24 cellular contexts compared by ENCODE assay signal in genomic region chr4:39466747-39467146, GRCh38. TPM values are rescaled to one million over a fixed set of nuclear protein-coding genes. Genes with fewer than 3 reads are reported as not detected.
DNase-seq lines count a peak whose midpoint lies in the region; ATAC-seq, FAIRE-seq and TF ChIP-seq lines count a peak whose summit lies in the region.
"Had no signal": no experiment of that assay in that cellular context is flagged by ENCODE, and none has a peak within 500 bp of the region (broad histone marks: within the 10 kb centered on the region; RNA-seq: fewer than 3 reads in every experiment).

No MANE protein-coding gene starts in this region.

- POLR2A ChIA-PET in HepG2 (lab: Yijun Ruan, JAX) = interaction anchor here (0.6 to 2.4 kb wide), 6 partner anchors 8 to 173 kb away, joined by 4 to 11 read pairs (median 5); partner anchors contain the start of genes LIAS, RFC1, RPL9 and UGDH

- no peaks in the 10 kb centered on the region for H3K27me3 ChIP-seq in esophagus squamous epithelium
- no peaks in the 10 kb centered on the region for H3K27me3 ChIP-seq in HepG2 (ENCODE audit: control insufficient read depth in 1 of 2, insufficient read depth in 2 of 2, low read length in 2 of 2)
- no peaks in the 10 kb centered on the region for H3K27me3 ChIP-seq in stomach
- H3K27me3 ChIP-seq in H7 (ENCODE audit: control insufficient read depth, insufficient read depth, low read length) = no peaks in the 10 kb centered on the region
- H3K27me3 ChIP-seq in dorsolateral prefrontal cortex = no peaks in the 10 kb centered on the region
- H3K27me3 ChIP-seq: BE2C, SJSA1 had no signal

- DNase-seq in DMS53 (lab: John Stamatoyannopoulos, UW) = peak; percentile 51
- DNase-seq in DMS53 treated with DMSO at 0.1 percent for 48 hours (lab: John Stamatoyannopoulos, UW; ENCODE audit: unreplicated experiment) = no peak
- no peak for DNase-seq in esophagus squamous epithelium (lab: John Stamatoyannopoulos, UW)
- no peak for DNase-seq in HepG2 (ENCODE audit: low spot score)
- no peak for DNase-seq in stomach
- no peak for DNase-seq in H7
- no peak for DNase-seq in dorsolateral prefrontal cortex
- DNase-seq: activated CD4-positive, alpha-beta T cell treated with anti-CD3 and anti-CD28 coated beads, Interleukin-2, amount 50 U/mL, for 48 hours; activated naive CD4-positive, alpha-beta T cell treated with anti-CD3 and anti-CD28 coated beads for 36 hours; activated T-cell treated with anti-CD3 and anti-CD28 coated beads for 4 hours; BE2C; Caco-2; glutamatergic neuron; naive B cell; NCI-H2171; NCI-H69; stimulated activated CD4-positive, alpha-beta T cell treated with anti-CD3 and anti-CD28 coated beads, Interleukin-4, amount 100 ng/mL, for 24 hours had no signal

- TF ChIP-seq CTCF in esophagus squamous epithelium (IDR thresholded peaks at IDR 0.05) (no peak), HepG2 (CRISPR knock-in tag; IDR thresholded peaks at IDR 0.05) (no peak), stomach (IDR thresholded peaks at IDR 0.05) (no peak), dorsolateral prefrontal cortex (IDR thresholded peaks at IDR 0.05 in 54 of 56, conservative IDR thresholded peaks at IDR 0.05 in 2 of 56; ENCODE audit: low read depth in 1 of 56, partially characterized antibody in 56 of 56) (no peak)

- H3K9me3 ChIP-seq in esophagus squamous epithelium = no peaks in the 10 kb centered on the region
- H3K9me3 ChIP-seq in HepG2 (ENCODE audit: low read length) = no peaks in the 10 kb centered on the region
- no peaks in the 10 kb centered on the region for H3K9me3 ChIP-seq in stomach
- H3K9me3 ChIP-seq: BE2C, Caco-2, SJSA1 had no signal

- no peak for TF ChIP-seq RAD21 in HepG2 (CRISPR knock-in tag; IDR thresholded peaks at IDR 0.05)

- CTCF ChIA-PET in HepG2 (lab: Yijun Ruan, JAX; ENCODE audit: low intra/inter-chr PET ratio, low total read pairs) = no interaction called here

- in situ Hi-C loops in HepG2 (cut with HindIII; ENCODE audit: extremely low pct_ligation_motif_present, low pct_unique_long_range_greater_than_20kb) = loop anchor here (5.0 kb wide), 1 partner anchor 511 kb away; the partner anchor contains the start of gene PDS5A

- BruUV-seq in HepG2 (replicated peaks; lab: Mats Ljungman, UMichigan) = no TSS peak

- no peak for TF ChIP-seq EP300 in HepG2 (IDR thresholded peaks at IDR 0.05; ENCODE audit: low read depth in 2 of 2, low read length in 2 of 2)
- TF ChIP-seq EP300 in HepG2 (CRISPR knock-in tag; IDR thresholded peaks at IDR 0.05; ENCODE audit: borderline replicate concordance) = no peak
- no peak for TF ChIP-seq EP300 in stomach (IDR thresholded peaks at IDR 0.05)

- WGBS in esophagus squamous epithelium, 2 donors = 24 to 26% methylated on average over 4 of the region's 4 CpGs
- 11% methylated on average over 4 of the region's 4 CpGs for WGBS in HepG2 (ENCODE audit: low lambda C conversion rate)
- 19 to 29% (median 28%) methylated on average over 4 of the region's 4 CpGs for WGBS in stomach, 5 donors

- peak overlapping the region in 3 of 4 donors; percentile 37 to 67 (median 65) for H3K27ac ChIP-seq in esophagus squamous epithelium
- H3K27ac ChIP-seq in HepG2 (ENCODE audit: extremely low read length, insufficient read depth, low read length) = peak overlapping the region; percentile 74
- peak overlapping the region in 4 of 5 donors; percentile 36 to 49 (median 43) for H3K27ac ChIP-seq in stomach
- peak overlapping the region in 2 of 59 donors; percentile 4 to 15 for H3K27ac ChIP-seq in dorsolateral prefrontal cortex
- H3K27ac ChIP-seq: 22Rv1, parathyroid adenoma, SJSA1 had no signal

- H2AFZ ChIP-seq in HepG2 (ENCODE audit: low read length) = no peak overlapping the region
- H2AFZ ChIP-seq: parathyroid adenoma had no signal

- intact Hi-C loops in esophagus squamous epithelium (cut with DNase I) (loop anchor here (10.0 kb wide), 1 partner anchor 508 kb away; the partner anchor contains the start of gene PDS5A), HepG2 (cut with micrococcal nuclease; ENCODE audit: unreplicated experiment) (loop anchor here (5.0 to 10.0 kb wide), 4 partner anchors 56 to 591 kb away; partner anchors contain the start of genes N4BP2 and SMIM14), stomach (cut with DNase I; ENCODE audit: low total_unique reads) (loop anchor here (5.0 kb wide), 1 partner anchor 511 kb away; the partner anchor contains the start of gene PDS5A), dorsolateral prefrontal cortex (cut with DNase I) (loop anchor here (5.0 to 10.0 kb wide), 3 partner anchors 231 to 588 kb away; partner anchors contain the start of genes UBE2K (in 2 of the 2), N4BP2 (in 1 of the 2) and PDS5A (in 1 of the 2))

- ATAC-seq in HepG2 (no peak), GM21360 (IDR thresholded peaks at IDR 0.05; ENCODE audit: unreplicated experiment) (no peak)

- no peaks in the 10 kb centered on the region for H4K20me1 ChIP-seq in HepG2 (ENCODE audit: insufficient read depth, low read length)

- FAIRE-seq in HepG2 (lab: Jason Lieb, UNC) = no peak
- FAIRE-seq: urothelium cell line had no signal

- H3K4me3 ChIP-seq in esophagus squamous epithelium (no peak overlapping the region), HepG2 (replicated peaks in 1 of 3; ENCODE audit: insufficient read depth in 1 of 3, low read depth in 2 of 3, low read length in 3 of 3) (no peak overlapping the region; a peak in 1 of 6 replicates), stomach (no peak overlapping the region), H7 (ENCODE audit: insufficient read depth, low read depth, low read length) (no peak overlapping the region), dorsolateral prefrontal cortex (no peak overlapping the region)
- H3K4me3 ChIP-seq: lung, SJSA1, smooth muscle cell had no signal

- TF ChIP-seq POLR2A in esophagus squamous epithelium (IDR thresholded peaks at IDR 0.05) (no peak), HepG2 (IDR thresholded peaks at IDR 0.05; ENCODE audit: insufficient read depth in 1 of 2, low read depth in 2 of 2, low read length in 2 of 2) (no peak), stomach (IDR thresholded peaks at IDR 0.05) (no peak)

- no peaks in the 10 kb centered on the region for H3K79me2 ChIP-seq in HepG2 (ENCODE audit: insufficient read depth, low read length)
- H3K79me2 ChIP-seq: parathyroid adenoma had no signal

- peaks cover 0 to 60% (median 0%) of the 10 kb centered on the region in 3 donors for H3K36me3 ChIP-seq in esophagus squamous epithelium
- peaks cover 7 to 12% of the 10 kb centered on the region in 2 experiments; a peak in 4 of 5 replicates for H3K36me3 ChIP-seq in HepG2 (replicated peaks in 1 of 2; ENCODE audit: control insufficient read depth in 1 of 2, insufficient read depth in 2 of 2, low read length in 2 of 2)
- peaks cover 4 to 62% (median 47%) of the 10 kb centered on the region in 4 donors for H3K36me3 ChIP-seq in stomach
- peaks cover 8% of the 10 kb centered on the region for H3K36me3 ChIP-seq in H7 (replicated peaks; ENCODE audit: control insufficient read depth, insufficient read depth, low read length)

- peak overlapping the region; percentile 49; the same call in 1 of the 2 replicates for H3K9ac ChIP-seq in HepG2 (ENCODE audit: insufficient read depth, low read depth, low read length)
- H3K9ac ChIP-seq: parathyroid adenoma had no signal

- peak overlapping the region; percentile 66 for H3K4me2 ChIP-seq in HepG2 (ENCODE audit: low read depth, low read length)
- H3K4me2 ChIP-seq: smooth muscle cell had no signal

- peaks cover 6 to 41% (median 6%) of the 10 kb centered on the region in 3 donors for H3K4me1 ChIP-seq in esophagus squamous epithelium
- H3K4me1 ChIP-seq in HepG2 (ENCODE audit: insufficient read depth, low read length) = peaks cover 58% of the 10 kb centered on the region
- H3K4me1 ChIP-seq in stomach = peaks cover 0 to 21% (median 9%) of the 10 kb centered on the region in 4 donors

RNA-seq across cellular contexts. Expression of gene LIAS, which starts 7.9 kb away (rescaled TPM):
- total RNA-seq in esophagus squamous epithelium (10 to 100 TPM in 3 of 4 donors, 1 to 10 TPM in 1; 9.1 to 17.8 (median 13.1) TPM), HepG2 (2016; rRNA removed; fragmentation: Illumina TruSeq; extraction: Trizol) (16.6 and 18.3 TPM in 2 replicates), stomach (10 to 100 TPM; 12.3 to 36.2 (median 16.1) TPM), dorsolateral prefrontal cortex (10 to 100 TPM; 16.1 to 30.6 (median 22.3) TPM)
- 5.2 and 5.6 TPM in 2 replicates for total RNA-seq in HepG2 (2016; cell fraction: cytosol; rRNA removed; fragmentation: Illumina TruSeq; extraction: Trizol; ENCODE audit: low read depth)
- total RNA-seq in HepG2 (2016; cell fraction: insoluble cytoplasmic fraction; rRNA removed; fragmentation: Illumina TruSeq; extraction: Trizol) = 15.0 and 16.2 TPM in 2 replicates
- total RNA-seq in HepG2 (2016; cell fraction: membrane; rRNA removed; fragmentation: Illumina TruSeq; extraction: Trizol) = 8.9 and 9.9 TPM in 2 replicates
- total RNA-seq in HepG2 (2016; cell fraction: nucleus; rRNA removed; fragmentation: Illumina TruSeq; extraction: Trizol) = 14.3 and 14.8 TPM in 2 replicates
- polyA plus RNA-seq in HepG2 (2011; rRNA removed) (11.4 and 16.0 TPM in 2 replicates), stomach (10 to 100 TPM; 10.4 to 31.9 (median 21.2) TPM)
- 7.9 and 8.2 TPM in 2 replicates for polyA plus RNA-seq in HepG2 (2011; cell fraction: cytosol; rRNA removed)
- 5.6 and 9.5 TPM in 2 replicates for polyA plus RNA-seq in HepG2 (2011; cell fraction: nucleus; rRNA removed)
- polyA plus RNA-seq in HepG2 (2012) = 12.1 and 15.8 TPM in 2 replicates
- polyA plus RNA-seq in HepG2 (2016; cell fraction: cytosol; fragmentation: Illumina TruSeq; extraction: Trizol; ENCODE audit: low read depth) = 4.1 and 4.2 TPM in 2 replicates
- 19.8 and 20.7 TPM in 2 replicates for polyA plus RNA-seq in HepG2 (2016; cell fraction: insoluble cytoplasmic fraction; fragmentation: Illumina TruSeq; extraction: Trizol; ENCODE audit: low read depth)
- polyA plus RNA-seq in HepG2 (2016; cell fraction: membrane; fragmentation: Illumina TruSeq; extraction: Trizol; ENCODE audit: low read depth) = 7.1 and 7.2 TPM in 2 replicates
- polyA plus RNA-seq in HepG2 (2016; cell fraction: nucleus; fragmentation: Illumina TruSeq; extraction: Trizol; ENCODE audit: insufficient read depth, low read depth) = 29.7 and 30.7 TPM in 2 replicates
- polyA minus RNA-seq in HepG2 (2011; rRNA and poly(A)+ RNA removed; ENCODE audit: low replicate concordance) = 1.7 and 4.9 TPM in 2 replicates
- polyA minus RNA-seq in HepG2 (2011; cell fraction: cytosol; rRNA and poly(A)+ RNA removed) = 4.3 and 5.0 TPM in 2 replicates
- polyA minus RNA-seq in HepG2 (2011; cell fraction: nucleus; rRNA and poly(A)+ RNA removed) = 13.9 and 19.6 TPM in 2 replicates
- 18.4 and 28.1 TPM in 2 replicates for total RNA-seq in H7 (2014; rRNA removed; shearing (Covaris generic))

RNA-seq across cellular contexts. Expression of gene RPL9, which starts 8.0 kb away (rescaled TPM):
- 1,000 to 10,000 TPM; 2,242 to 7,905 (median 4,182) TPM for total RNA-seq in esophagus squamous epithelium
- 2,148 and 2,808 TPM in 2 replicates for total RNA-seq in HepG2 (2016; rRNA removed; fragmentation: Illumina TruSeq; extraction: Trizol)
- 2,980 and 3,556 TPM in 2 replicates for total RNA-seq in HepG2 (2016; cell fraction: cytosol; rRNA removed; fragmentation: Illumina TruSeq; extraction: Trizol; ENCODE audit: low read depth)
- total RNA-seq in HepG2 (2016; cell fraction: insoluble cytoplasmic fraction; rRNA removed; fragmentation: Illumina TruSeq; extraction: Trizol) = 2,243 and 2,719 TPM in 2 replicates
- 4,819 and 5,825 TPM in 2 replicates for total RNA-seq in HepG2 (2016; cell fraction: membrane; rRNA removed; fragmentation: Illumina TruSeq; extraction: Trizol)
- total RNA-seq in HepG2 (2016; cell fraction: nucleus; rRNA removed; fragmentation: Illumina TruSeq; extraction: Trizol) = 939 and 947 TPM in 2 replicates
- 849 and 993 TPM in 2 replicates for polyA plus RNA-seq in HepG2 (2011; rRNA removed)
- polyA plus RNA-seq in HepG2 (2011; cell fraction: cytosol; rRNA removed) = 1,096 and 1,918 TPM in 2 replicates
- 226 and 300 TPM in 2 replicates for polyA plus RNA-seq in HepG2 (2011; cell fraction: nucleus; rRNA removed)
- 2,363 and 2,846 TPM in 2 replicates for polyA plus RNA-seq in HepG2 (2012)
- polyA plus RNA-seq in HepG2 (2016; cell fraction: cytosol; fragmentation: Illumina TruSeq; extraction: Trizol; ENCODE audit: low read depth) = 1,711 and 1,965 TPM in 2 replicates
- 1,418 and 1,522 TPM in 2 replicates for polyA plus RNA-seq in HepG2 (2016; cell fraction: insoluble cytoplasmic fraction; fragmentation: Illumina TruSeq; extraction: Trizol; ENCODE audit: low read depth)
- polyA plus RNA-seq in HepG2 (2016; cell fraction: membrane; fragmentation: Illumina TruSeq; extraction: Trizol; ENCODE audit: low read depth) = 2,738 and 2,765 TPM in 2 replicates
- 819 and 843 TPM in 2 replicates for polyA plus RNA-seq in HepG2 (2016; cell fraction: nucleus; fragmentation: Illumina TruSeq; extraction: Trizol; ENCODE audit: insufficient read depth, low read depth)
- 55.2 and 89.0 TPM in 2 replicates for polyA minus RNA-seq in HepG2 (2011; rRNA and poly(A)+ RNA removed; ENCODE audit: low replicate concordance)
- polyA minus RNA-seq in HepG2 (2011; cell fraction: cytosol; rRNA and poly(A)+ RNA removed) = 458 and 550 TPM in 2 replicates
- 350 and 404 TPM in 2 replicates for polyA minus RNA-seq in HepG2 (2011; cell fraction: nucleus; rRNA and poly(A)+ RNA removed)
- 1,000 to 10,000 TPM in 4 of 5 donors, 100 to 1,000 TPM in 1; 964 to 4,990 (median 2,883) TPM for total RNA-seq in stomach
- polyA plus RNA-seq in stomach = 1,000 to 10,000 TPM; 2,170 to 4,250 (median 2,805) TPM
- 1,441 and 1,920 TPM in 2 replicates for total RNA-seq in H7 (2014; rRNA removed; shearing (Covaris generic))
- 100 to 1,000 TPM; 295 to 743 (median 520) TPM for total RNA-seq in dorsolateral prefrontal cortex
